In genomic region chr2:131044757-131045150, GRCh38 we compare ENCODE assay signal across 33 cellular contexts.
"Had no signal": no experiment of that assay in that cellular context is flagged by ENCODE, and none has a peak within 500 bp of the region (broad histone marks: within the 10 kb centered on the region; RNA-seq: fewer than 3 reads in every experiment).

No MANE protein-coding gene starts in this region.

- H3K9me3 Mint-ChIP-seq: activated CD4-positive, alpha-beta T cell treated with anti-CD3 and anti-CD28 coated beads, Interleukin-2, amount 10 ng/mL, durations not matched to agents 7 days and 5 days; activated CD8-positive, alpha-beta T cell treated with anti-CD3 and anti-CD28 coated beads for 36 hours; activated T-cell treated with anti-CD3 and anti-CD28 coated beads, Interleukin-2, amount 50 U/mL, for 24 hours; activated T-cell treated with anti-CD3 and anti-CD28 coated beads, Interleukin-2, amount 50 U/mL, for 72 hours; central memory CD8-positive, alpha-beta T cell; dendritic cell treated with granulocyte-macrophage colony-stimulating factor and Interleukin-4, amounts not matched to agents 40 ng/mL and 50 ng/mL, for 4 days; endodermal cell; T-helper 2 cell treated with Interferon-gamma antibody and Interleukin-4, amounts not matched to agents 5 μg/mL and 100 μg/mL, for 36 hours had no signal

- H3K27me3 Mint-ChIP-seq: activated CD4-positive, alpha-beta T cell treated with anti-CD3 and anti-CD28 coated beads, Interleukin-2, amount 10 ng/mL, durations not matched to agents 7 days and 5 days; activated CD8-positive, alpha-beta T cell treated with anti-CD3 and anti-CD28 coated beads for 36 hours; activated naive CD8-positive, alpha-beta T cell; central memory CD8-positive, alpha-beta T cell; T-helper 17 cell had no signal

- FAIRE-seq: astrocyte, bronchial epithelial cell, frontal cortex had no signal

- ATAC-seq: activated CD8-positive, alpha-beta T cell treated with anti-CD3 and anti-CD28 coated beads for 36 hours; activated T-cell treated with anti-CD3 and anti-CD28 coated beads, Interleukin-2, amount 50 U/mL, for 72 hours; esophagus mucosa; T-helper 17 cell had no signal

- DNase-seq: activated CD4-positive, alpha-beta T cell treated with anti-CD3 and anti-CD28 coated beads for 4 hours; activated CD4-positive, alpha-beta T cell treated with anti-CD3 and anti-CD28 coated beads, Interleukin-2, amount 10 ng/mL, durations not matched to agents 7 days and 5 days; activated CD4-positive, alpha-beta T cell treated with anti-CD3 and anti-CD28 coated beads, Interleukin-2, amount 50 U/mL, for 4 hours; activated CD4-positive, CD25-positive, alpha-beta regulatory T cell; activated CD4-positive, CD25-positive, alpha-beta regulatory T cell treated with anti-CD3 and anti-CD28 coated beads, Interleukin-2, amount 50 U/mL, for 72 hours; activated CD8-positive, alpha-beta memory T cell treated with anti-CD3 and anti-CD28 coated beads for 24 hours; activated CD8-positive, alpha-beta memory T cell treated with anti-CD3 and anti-CD28 coated beads, Interleukin-2, amount 50 U/mL, for 4 hours; activated CD8-positive, alpha-beta T cell treated with anti-CD3 and anti-CD28 coated beads for 36 hours; activated gamma-delta T cell treated with Interleukin-2 at 50 U/mL for 16 hours; activated naive CD4-positive, alpha-beta T cell treated with anti-CD3 and anti-CD28 coated beads, Interleukin-2, amount 50 U/mL, for 16 hours; activated naive CD4-positive, alpha-beta T cell treated with Interleukin-2 at 50 U/mL for 16 hours; activated T-cell treated with anti-CD3 and anti-CD28 coated beads for 4 hours; activated T-cell treated with anti-CD3 and anti-CD28 coated beads, Interleukin-2, amount 50 U/mL, for 24 hours; activated T-cell treated with anti-CD3 and anti-CD28 coated beads, Interleukin-2, amount 50 U/mL, for 72 hours; amniotic stem cell; anterior cingulate cortex; brain microvascular endothelial cell; effector memory CD4-positive, alpha-beta T cell; foreskin fibroblast; T-helper 1 cell; T-helper 17 cell; T1000 had no signal

- H3K27me3 ChIP-seq: dorsolateral prefrontal cortex had no signal

- H3K4me3 ChIP-seq: coronary artery, dorsolateral prefrontal cortex had no signal

- H3K27ac Mint-ChIP-seq: activated CD4-positive, alpha-beta T cell treated with anti-CD3 and anti-CD28 coated beads, Interleukin-2, amount 10 ng/mL, durations not matched to agents 7 days and 5 days; activated CD8-positive, alpha-beta T cell treated with anti-CD3 and anti-CD28 coated beads for 36 hours; activated naive CD8-positive, alpha-beta T cell; activated T-cell treated with anti-CD3 and anti-CD28 coated beads, Interleukin-2, amount 50 U/mL, for 72 hours; dendritic cell treated with granulocyte-macrophage colony-stimulating factor and Interleukin-4, amounts not matched to agents 40 ng/mL and 50 ng/mL, for 4 days; endodermal cell; T-helper 17 cell; T-helper 2 cell treated with Interferon-gamma antibody and Interleukin-4, amounts not matched to agents 5 μg/mL and 100 μg/mL, for 36 hours had no signal

- H3K4me3 Mint-ChIP-seq: activated CD4-positive, alpha-beta T cell treated with anti-CD3 and anti-CD28 coated beads, Interleukin-2, amount 10 ng/mL, durations not matched to agents 7 days and 5 days; activated CD8-positive, alpha-beta T cell treated with anti-CD3 and anti-CD28 coated beads for 36 hours; activated naive CD8-positive, alpha-beta T cell; activated T-cell treated with anti-CD3 and anti-CD28 coated beads, Interleukin-2, amount 50 U/mL, for 24 hours; activated T-cell treated with anti-CD3 and anti-CD28 coated beads, Interleukin-2, amount 50 U/mL, for 72 hours; central memory CD8-positive, alpha-beta T cell; dendritic cell treated with granulocyte-macrophage colony-stimulating factor and Interleukin-4, amounts not matched to agents 40 ng/mL and 50 ng/mL, for 4 days; endodermal cell; T-helper 17 cell; T-helper 2 cell treated with Interferon-gamma antibody and Interleukin-4, amounts not matched to agents 5 μg/mL and 100 μg/mL, for 36 hours had no signal

- H3K27ac ChIP-seq: brain microvascular endothelial cell, coronary artery had no signal

- H3K36me3 Mint-ChIP-seq: activated naive CD8-positive, alpha-beta T cell had no signal
